7 cellular contexts compared by ENCODE assay signal in the genomic region with DNA sequence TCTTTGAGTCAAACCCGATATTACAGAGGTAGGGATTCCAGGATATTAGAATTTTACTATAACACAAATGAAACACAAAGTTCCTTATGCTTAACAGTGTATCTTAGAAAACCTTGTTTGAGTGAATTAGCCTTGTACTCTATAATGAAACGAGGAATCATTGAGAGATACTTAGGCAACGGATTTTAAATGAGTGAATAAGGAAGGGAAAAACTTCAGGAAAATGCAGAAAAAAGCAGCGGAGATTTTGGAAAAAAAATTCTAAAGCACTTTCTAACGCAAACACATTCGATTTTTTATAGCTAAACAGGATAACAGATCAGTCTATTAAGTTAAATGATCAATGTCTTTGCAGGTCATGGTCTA.
DNase-seq lines count a peak whose midpoint lies in the region; ATAC-seq and TF ChIP-seq lines count a peak whose summit lies in the region.

No MANE protein-coding gene starts in this region.

- H3K4me3 ChIP-seq in HUES64 (ENCODE audit: low read length): peak overlapping the region; percentile 75
- peak overlapping the region; percentile 42 for H3K4me3 ChIP-seq in colonic mucosa
- peak overlapping the region; percentile 53 for H3K4me3 ChIP-seq in mesodermal cell (ENCODE audit: extremely low read depth, insufficient read depth, low read length, poor library complexity, severe bottlenecking)
- H3K4me3 ChIP-seq in upper lobe of right lung: peak overlapping the region; percentile 47

- H3K9me3 ChIP-seq in HUES64 (ENCODE audit: insufficient read depth, low read depth, low read length): no peaks in the 10 kb centered on the region
- H3K9me3 ChIP-seq in colonic mucosa: no peaks in the 10 kb centered on the region
- no peaks in the 10 kb centered on the region for H3K9me3 ChIP-seq in mesodermal cell (ENCODE audit: control insufficient read depth, low read length)
- no peaks in the 10 kb centered on the region for H3K9me3 ChIP-seq in upper lobe of right lung

- no peak for DNase-seq in colonic mucosa
- DNase-seq in upper lobe of right lung: no peak
- DNase-seq in OCI-M2 (lab: John Stamatoyannopoulos, UW; ENCODE audit: unreplicated experiment): no peak
- DNase-seq in SW 1271 (lab: John Stamatoyannopoulos, UW): no peak
- no peak for DNase-seq in GM10248 (ENCODE audit: extremely low spot score)

- TF ChIP-seq CTCF in colonic mucosa (IDR thresholded peaks at IDR 0.05): no peak
- TF ChIP-seq CTCF in upper lobe of right lung (IDR thresholded peaks at IDR 0.05): no peak
- TF ChIP-seq CTCF in GM10248 (IDR thresholded peaks at IDR 0.05; ENCODE audit: control extremely low read depth, extremely low read depth, low read depth, missing control alignments): no peak

- H3K27ac ChIP-seq in HUES64 (ENCODE audit: low read depth, low read length) (peak overlapping the region; percentile 98), colonic mucosa (peak overlapping the region; percentile 81), mesodermal cell (ENCODE audit: low read depth, low read length, severe bottlenecking) (peak overlapping the region; percentile 100), upper lobe of right lung (peak overlapping the region; percentile 84)

- H3K9ac ChIP-seq in HUES64 (ENCODE audit: low read depth, low read length) (peak overlapping the region; percentile 98), colonic mucosa (ENCODE audit: low read depth in 2 of 2, low read length in 2 of 2) (no peak overlapping the region)

- WGBS in HUES64: 54% methylated on average over 5 of the region's 6 CpGs
- 20% methylated on average over 1 of the region's 6 CpGs; no CpG with 5 or more reads in 1 of the 2 experiments for WGBS in mesodermal cell (ENCODE audit: insufficient coverage in 2 of 2), 2 experiments

- ATAC-seq in upper lobe of right lung: no peak

- H3K4me1 ChIP-seq in HUES64 (ENCODE audit: insufficient read depth, low read length): peaks cover 25% of the 10 kb centered on the region
- H3K4me1 ChIP-seq in colonic mucosa: no peaks in the 10 kb centered on the region
- H3K4me1 ChIP-seq in mesodermal cell (ENCODE audit: control insufficient read depth, insufficient read depth, low read length, poor library complexity, severe bottlenecking): peaks cover 3% of the 10 kb centered on the region
- H3K4me1 ChIP-seq in upper lobe of right lung: no peaks in the 10 kb centered on the region

- H3K36me3 ChIP-seq in HUES64 (ENCODE audit: insufficient read depth, low read length) (no peaks in the 10 kb centered on the region), colonic mucosa (no peaks in the 10 kb centered on the region), mesodermal cell (ENCODE audit: control insufficient read depth, insufficient read depth, low read length) (no peaks in the 10 kb centered on the region), upper lobe of right lung (no peaks in the 10 kb centered on the region)

- H3K27me3 ChIP-seq in HUES64 (ENCODE audit: insufficient read depth, low read length) (no peaks in the 10 kb centered on the region), colonic mucosa (no peaks in the 10 kb centered on the region), upper lobe of right lung (peaks cover 73% of the 10 kb centered on the region)

- CTCF ChIA-PET in GM10248 (lab: Yijun Ruan, JAX): interaction anchor here (1.0 to 2.3 kb wide), 8 partner anchors 8 to 160 kb away, joined by 3 to 11 read pairs (median 4); a partner anchor contains a TSS

- intact Hi-C loops in colonic mucosa (cut with DNase I) (no loop called here), upper lobe of right lung (cut with DNase I) (no loop called here)

- POLR2A ChIA-PET in GM10248 (lab: Yijun Ruan, JAX): interaction anchor here (1.4 to 3.5 kb wide), 3 partner anchors 8 to 10 kb away, joined by 4 to 19 read pairs (median 16); a partner anchor contains a TSS
